In the genomic region with DNA sequence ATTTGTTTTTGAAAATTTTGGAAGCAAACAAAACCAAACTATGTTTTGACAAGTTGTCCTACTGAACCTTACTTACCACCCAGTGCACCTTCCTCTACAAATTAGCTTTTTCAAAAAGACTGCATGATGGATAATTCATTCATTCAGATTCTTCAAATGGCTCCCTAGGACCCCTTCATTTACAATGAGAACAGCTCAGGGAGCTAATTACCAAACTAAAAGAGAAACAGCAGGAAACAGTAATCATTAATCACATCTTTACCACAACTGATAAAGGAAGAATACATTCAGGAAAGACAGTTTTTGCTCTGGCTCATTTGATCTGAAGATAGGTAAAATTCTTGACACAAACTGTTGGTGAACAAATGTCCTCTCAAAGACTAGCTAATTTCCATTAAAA, we compare ENCODE assay signal across 26 cellular contexts.
"Had no signal": no experiment of that assay in that cellular context is flagged by ENCODE, and none has a peak within 500 bp of the region (broad histone marks: within the 10 kb centered on the region; RNA-seq: fewer than 3 reads in every experiment).

No MANE protein-coding gene starts in this region.

- H3K27ac Mint-ChIP-seq: activated CD4-positive, alpha-beta memory T cell treated with anti-CD3 and anti-CD28 coated beads, Interleukin-2, amount 10 ng/mL, durations not matched to agents 7 days and 5 days; activated CD4-positive, alpha-beta T cell treated with anti-CD3 and anti-CD28 coated beads for 36 hours; activated naive CD4-positive, alpha-beta T cell treated with anti-CD3 and anti-CD28 coated beads for 36 hours; activated naive CD8-positive, alpha-beta T cell; activated T-helper 17 cell treated with anti-CD3 and anti-CD28 coated beads, Interleukin-2, amount 50 U/mL, for 72 hours; T-cell had no signal

- H3K36me3 Mint-ChIP-seq: activated naive CD8-positive, alpha-beta T cell; T-cell had no signal

- H3K36me3 ChIP-seq: brain microvascular endothelial cell, cardiac muscle cell had no signal

- H3K4me3 Mint-ChIP-seq: activated CD4-positive, alpha-beta memory T cell treated with anti-CD3 and anti-CD28 coated beads, Interleukin-2, amount 10 ng/mL, durations not matched to agents 7 days and 5 days; activated CD4-positive, alpha-beta T cell treated with anti-CD3 and anti-CD28 coated beads for 36 hours; activated naive CD4-positive, alpha-beta T cell treated with anti-CD3 and anti-CD28 coated beads for 36 hours; activated naive CD8-positive, alpha-beta T cell; activated T-helper 17 cell treated with anti-CD3 and anti-CD28 coated beads, Interleukin-2, amount 50 U/mL, for 72 hours; T-cell had no signal

- H3K27ac ChIP-seq: brain microvascular endothelial cell, cardiac muscle cell, SK-N-MC had no signal

- H3K9me3 Mint-ChIP-seq: activated naive CD4-positive, alpha-beta T cell treated with anti-CD3 and anti-CD28 coated beads for 36 hours had no signal

- H3K4me3 ChIP-seq: cardiac muscle cell, SK-N-MC had no signal

- DNase-seq: activated CD4-positive, alpha-beta memory T cell treated with anti-CD3 and anti-CD28 coated beads, Interleukin-2, amount 10 ng/mL, durations not matched to agents 7 days and 5 days; activated CD4-positive, alpha-beta T cell treated with anti-CD3 and anti-CD28 coated beads for 36 hours; activated CD4-positive, alpha-beta T cell treated with anti-CD3 and anti-CD28 coated beads, Interleukin-2, amount 50 U/mL, for 1 hour; activated gamma-delta T cell; activated naive CD4-positive, alpha-beta T cell treated with anti-CD3 and anti-CD28 coated beads for 36 hours; activated T-cell treated with anti-CD3 and anti-CD28 coated beads for 4 hours; activated T-cell treated with anti-CD3 and anti-CD28 coated beads, Interleukin-2, amount 50 U/mL, for 48 hours; amygdala; brain microvascular endothelial cell; Karpas-422; MM.1S; NCI-H1105; NCI-H1436 treated with DMSO at 0.1 percent for 48 hours; NCI-H187; NCI-H2081; NCI-H446; NCI-H524; PC-3; SIG-M5; T-cell; T-helper 2 cell; T1000 had no signal

- H3K27me3 Mint-ChIP-seq: activated CD4-positive, alpha-beta memory T cell treated with anti-CD3 and anti-CD28 coated beads, Interleukin-2, amount 10 ng/mL, durations not matched to agents 7 days and 5 days; activated CD4-positive, alpha-beta T cell treated with anti-CD3 and anti-CD28 coated beads for 36 hours; activated naive CD8-positive, alpha-beta T cell; activated T-helper 17 cell treated with anti-CD3 and anti-CD28 coated beads, Interleukin-2, amount 50 U/mL, for 72 hours; T-cell had no signal

- ATAC-seq: activated CD4-positive, alpha-beta T cell treated with anti-CD3 and anti-CD28 coated beads for 36 hours; activated T-helper 17 cell treated with anti-CD3 and anti-CD28 coated beads, Interleukin-2, amount 50 U/mL, for 72 hours; PC-3; T-cell had no signal

- H3K4me1 Mint-ChIP-seq: activated CD4-positive, alpha-beta memory T cell treated with anti-CD3 and anti-CD28 coated beads, Interleukin-2, amount 10 ng/mL, durations not matched to agents 7 days and 5 days; activated CD4-positive, alpha-beta T cell treated with anti-CD3 and anti-CD28 coated beads for 36 hours; activated T-helper 17 cell treated with anti-CD3 and anti-CD28 coated beads, Interleukin-2, amount 50 U/mL, for 72 hours; T-cell had no signal

- H3K27me3 ChIP-seq: brain microvascular endothelial cell, cardiac muscle cell had no signal
